Comparison of ENCODE assay signal across 10 cellular contexts in the genomic region with DNA sequence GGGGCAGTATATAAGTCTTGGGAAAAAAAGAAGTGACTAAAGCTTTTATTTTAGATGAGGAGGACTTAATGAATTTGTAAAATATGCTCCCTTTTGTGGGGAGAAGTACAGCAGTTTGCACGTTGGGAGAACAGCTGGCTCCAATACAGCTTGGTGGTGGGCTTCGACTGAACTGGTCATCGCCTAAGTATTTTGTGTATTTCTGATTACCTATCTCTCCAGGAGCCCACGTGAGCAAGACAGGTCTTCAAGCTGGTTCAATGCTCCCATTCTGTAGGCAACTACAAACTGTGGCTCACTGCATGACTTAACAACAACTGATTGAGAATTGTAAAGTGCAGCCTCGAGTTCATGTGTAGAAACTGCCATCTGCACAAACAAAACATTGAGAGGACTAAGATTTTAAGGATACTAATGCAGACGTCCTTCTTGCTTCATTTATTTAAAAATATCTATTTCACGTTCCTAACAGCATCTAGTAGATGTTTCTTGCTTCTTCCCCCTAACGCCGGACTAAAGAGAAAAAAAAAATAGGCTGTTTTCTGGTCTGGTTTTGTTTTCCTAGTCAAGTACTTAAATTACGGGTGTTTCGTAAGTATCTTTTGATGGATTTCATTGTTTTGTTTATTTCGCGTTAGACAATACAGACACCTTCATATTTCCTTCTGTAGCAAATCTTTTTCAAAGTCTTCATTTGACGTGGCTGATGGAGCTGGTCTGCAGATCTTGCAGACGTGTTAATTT. TPM values are rescaled to one million over a fixed set of nuclear protein-coding genes. Genes with fewer than 3 reads are reported as not detected.
DNase-seq lines count a peak whose midpoint lies in the region; ATAC-seq and TF ChIP-seq lines count a peak whose summit lies in the region.
"Had no signal": no experiment of that assay in that cellular context is flagged by ENCODE, and none has a peak within 500 bp of the region (broad histone marks: within the 10 kb centered on the region; RNA-seq: fewer than 3 reads in every experiment).

No MANE protein-coding gene starts in this region.

- H3K27me3 Mint-ChIP-seq in activated T-cell treated with anti-CD3 and anti-CD28 coated beads, Interleukin-2, amount 50 U/mL, for 24 hours = peaks cover 82% of the 10 kb centered on the region
- peaks cover 69% of the 10 kb centered on the region for H3K27me3 Mint-ChIP-seq in activated naive CD8-positive, alpha-beta T cell treated with anti-CD3 and anti-CD28 coated beads, Interleukin-2, amount 50 U/mL, for 24 hours

- H3K9me3 ChIP-seq in stomach = no peaks in the 10 kb centered on the region
- no peaks in the 10 kb centered on the region for H3K9me3 ChIP-seq in body of pancreas
- H3K9me3 ChIP-seq: uterus had no signal

- 15 to 36% (median 25%) methylated on average over 15 of the region's 15 CpGs for WGBS in stomach, 5 donors
- WGBS in body of pancreas, 2 donors = 26 to 35% methylated on average over 15 of the region's 15 CpGs

- H3K27me3 ChIP-seq in stomach (peaks cover 21 to 84% (median 50%) of the 10 kb centered on the region in 3 donors), body of pancreas (peaks cover 0 to 15% of the 10 kb centered on the region in 2 donors)

- intact Hi-C loops in stomach (cut with DNase I; ENCODE audit: low total_unique reads) = no loop called here
- intact Hi-C loops in body of pancreas (cut with DNase I) = no loop called here

- peak overlapping the region; percentile 15 for H3K4me3 Mint-ChIP-seq in activated T-cell treated with anti-CD3 and anti-CD28 coated beads, Interleukin-2, amount 50 U/mL, for 24 hours
- H3K4me3 Mint-ChIP-seq in activated naive CD8-positive, alpha-beta T cell treated with anti-CD3 and anti-CD28 coated beads, Interleukin-2, amount 50 U/mL, for 24 hours = peak overlapping the region; percentile 15

- no peaks in the 10 kb centered on the region for H3K9me3 Mint-ChIP-seq in activated T-cell treated with anti-CD3 and anti-CD28 coated beads, Interleukin-2, amount 50 U/mL, for 24 hours
- no peaks in the 10 kb centered on the region for H3K9me3 Mint-ChIP-seq in activated naive CD8-positive, alpha-beta T cell treated with anti-CD3 and anti-CD28 coated beads, Interleukin-2, amount 50 U/mL, for 24 hours

- H3K36me3 ChIP-seq in stomach = no peaks in the 10 kb centered on the region
- H3K36me3 ChIP-seq in body of pancreas (replicated peaks in 1 of 2; ENCODE audit: insufficient read depth in 1 of 2, low read depth in 2 of 2) = no peaks in the 10 kb centered on the region
- H3K36me3 ChIP-seq: uterus had no signal

- H3K27ac Mint-ChIP-seq in activated T-cell treated with anti-CD3 and anti-CD28 coated beads, Interleukin-2, amount 50 U/mL, for 24 hours = no peak overlapping the region
- H3K27ac Mint-ChIP-seq in activated naive CD8-positive, alpha-beta T cell treated with anti-CD3 and anti-CD28 coated beads, Interleukin-2, amount 50 U/mL, for 24 hours = no peak overlapping the region

- no peak for DNase-seq in activated T-cell treated with anti-CD3 and anti-CD28 coated beads, Interleukin-2, amount 50 U/mL, for 24 hours
- DNase-seq in activated T-cell treated with anti-CD3 and anti-CD28 coated beads for 4 hours (no peak), left kidney (ENCODE audit: low read depth, low spot score) (peak; percentile 43), stomach (no peak), body of pancreas (no peak), GF-D8 (lab: John Stamatoyannopoulos, UW) (no peak)
- no peak for DNase-seq in activated naive CD8-positive, alpha-beta T cell treated with anti-CD3 and anti-CD28 coated beads, Interleukin-2, amount 50 U/mL, for 24 hours
- DNase-seq: uterus had no signal

- TF ChIP-seq EP300 in stomach (IDR thresholded peaks at IDR 0.05) = no peak

- ATAC-seq in activated naive CD8-positive, alpha-beta T cell treated with anti-CD3 and anti-CD28 coated beads, Interleukin-2, amount 50 U/mL, for 24 hours = no peak
- ATAC-seq in body of pancreas = no peak
- ATAC-seq in GM21390 (IDR thresholded peaks at IDR 0.05; ENCODE audit: unreplicated experiment) = no peak

- TF ChIP-seq CTCF in stomach (IDR thresholded peaks at IDR 0.05) (no peak), body of pancreas (IDR thresholded peaks at IDR 0.05) (no peak)

- peak overlapping the region in 3 of 5 donors; percentile 70 to 82 (median 80) for H3K27ac ChIP-seq in stomach
- H3K27ac ChIP-seq in body of pancreas = no peak overlapping the region

- peaks cover 26 to 36% (median 28%) of the 10 kb centered on the region in 4 donors for H3K4me1 ChIP-seq in stomach
- peaks cover 27% of the 10 kb centered on the region for H3K4me1 ChIP-seq in body of pancreas

- no peaks in the 10 kb centered on the region for H3K36me3 Mint-ChIP-seq in activated T-cell treated with anti-CD3 and anti-CD28 coated beads, Interleukin-2, amount 50 U/mL, for 24 hours (ENCODE audit: low read depth)
- no peaks in the 10 kb centered on the region for H3K36me3 Mint-ChIP-seq in activated naive CD8-positive, alpha-beta T cell treated with anti-CD3 and anti-CD28 coated beads, Interleukin-2, amount 50 U/mL, for 24 hours (ENCODE audit: low read depth)

- peaks cover 22% of the 10 kb centered on the region for H3K4me1 Mint-ChIP-seq in activated T-cell treated with anti-CD3 and anti-CD28 coated beads, Interleukin-2, amount 50 U/mL, for 24 hours (ENCODE audit: low read depth)
- peaks cover 21% of the 10 kb centered on the region for H3K4me1 Mint-ChIP-seq in activated naive CD8-positive, alpha-beta T cell treated with anti-CD3 and anti-CD28 coated beads, Interleukin-2, amount 50 U/mL, for 24 hours

- peak overlapping the region in 2 of 4 donors; percentile 55 to 61 for H3K4me3 ChIP-seq in stomach
- H3K4me3 ChIP-seq in body of pancreas = no peak overlapping the region

- TF ChIP-seq POLR2A in stomach (IDR thresholded peaks at IDR 0.05) (no peak), body of pancreas (IDR thresholded peaks at IDR 0.05) (no peak)

RNA-seq across cellular contexts. Expression of gene GREM1, which starts 1.4 kb away (rescaled TPM):
- total RNA-seq in stomach = 10 to 100 TPM in 3 of 5 donors, 1 to 10 TPM in 2; 5.3 to 50.0 (median 13.0) TPM
- 10 to 100 TPM in 2 of 3 donors, 1 to 10 TPM in 1; 4.0 to 22.2 (median 14.6) TPM for polyA plus RNA-seq in stomach
- total RNA-seq in body of pancreas = 1 to 10 TPM in 1 of 2 donors, under 1 TPM in 1; under 0.01 to 6.5 TPM
- total RNA-seq: T-helper 1 cell treated with Interleukin-12 subunit alpha and Interleukin-12 subunit beta and Interleukin-4 antibody, amounts not matched to agents 30 ng/mL and 1 ng/mL, for 36 hours had no signal

Comparison
In these comparisons a context has a peak if more than half of its experiments do, and no peak if none do; other contexts are left out.
1. H3K27ac ChIP-seq: peak in stomach (3 of 5); none in body of pancreas (0 of 4).